Comparison of ENCODE assay signal across 8 cellular contexts in genomic region chr1:200409203-200409760, GRCh38. TPM values are rescaled to one million over a fixed set of nuclear protein-coding genes. Genes with fewer than 3 reads are reported as not detected.
DNase-seq lines count a peak whose midpoint lies in the region; ATAC-seq and TF ChIP-seq lines count a peak whose summit lies in the region.

No MANE protein-coding gene starts in this region.

- peaks cover 8 to 40% (median 29%) of the 10 kb centered on the region in 3 donors for H3K36me3 Mint-ChIP-seq in naive thymus-derived CD8-positive, alpha-beta T cell

- POLR2A ChIA-PET in AG04449 (lab: Yijun Ruan, JAX), result interaction anchor here (1.0 to 2.1 kb wide), 2 partner anchors 8 to 95 kb away, joined by 4 to 5 read pairs; no protein-coding TSS in a partner anchor
- POLR2A ChIA-PET in naive thymus-derived CD8-positive, alpha-beta T cell (lab: Charles Lee), result interaction anchor here (1.0 to 1.5 kb wide), 2 partner anchors 40 to 380 kb away, joined by 3 read pairs; no protein-coding TSS in a partner anchor

- no peaks in the 10 kb centered on the region for H3K27me3 Mint-ChIP-seq in naive thymus-derived CD8-positive, alpha-beta T cell

- no peaks in the 10 kb centered on the region for H3K27me3 ChIP-seq in stomach

- H3K4me1 ChIP-seq in stomach, result peaks cover 12 to 61% (median 49%) of the 10 kb centered on the region in 4 donors

- H3K36me3 ChIP-seq in stomach, result peaks cover 0 to 13% (median 6%) of the 10 kb centered on the region in 4 donors

- H3K9me3 Mint-ChIP-seq in naive thymus-derived CD8-positive, alpha-beta T cell, result peaks cover 0 to 10% (median 0%) of the 10 kb centered on the region in 9 donors

- peak overlapping the region; percentile 92 to 99 (median 96) for H3K27ac Mint-ChIP-seq in naive thymus-derived CD8-positive, alpha-beta T cell

- intact Hi-C loops in stomach (cut with DNase I; ENCODE audit: low total_unique reads), result no loop called here

- ATAC-seq in GM19025 (IDR thresholded peaks at IDR 0.05; ENCODE audit: low read depth, unreplicated experiment) (peak; percentile 17), HG03342 (IDR thresholded peaks at IDR 0.05; ENCODE audit: unreplicated experiment) (peak; percentile 23)
- ATAC-seq in naive thymus-derived CD8-positive, alpha-beta T cell, result peak; percentile 31 to 43

- no peak for TF ChIP-seq POLR2A in stomach (IDR thresholded peaks at IDR 0.05)

- no peaks in the 10 kb centered on the region for H3K9me3 ChIP-seq in stomach

- TF ChIP-seq CTCF in AG04449 (IDR thresholded peaks at IDR 0.05; ENCODE audit: insufficient read depth, low read length, missing control alignments) (no peak), epithelial cell of esophagus (IDR thresholded peaks at IDR 0.05; ENCODE audit: insufficient read depth, low read depth, low read length, missing control alignments) (no peak), stomach (IDR thresholded peaks at IDR 0.05) (no peak)

- H3K4me3 ChIP-seq in AG04449 (ENCODE audit: low read depth, low read length) (peak overlapping the region; percentile 74), epithelial cell of esophagus (ENCODE audit: low read length) (peak overlapping the region; percentile 76), stomach (peak overlapping the region; percentile 78 to 99 (median 92))

- peak overlapping the region; percentile 89 to 99 (median 96) for H3K4me3 Mint-ChIP-seq in naive thymus-derived CD8-positive, alpha-beta T cell

- peaks cover 34 to 58% (median 56%) of the 10 kb centered on the region in 4 donors for H3K4me1 Mint-ChIP-seq in naive thymus-derived CD8-positive, alpha-beta T cell

- H3K27ac ChIP-seq in stomach, result peak overlapping the region; percentile 86 to 94 (median 90)

- TF ChIP-seq EP300 in stomach (IDR thresholded peaks at IDR 0.05), result no peak

- CTCF ChIA-PET in AG04449 (lab: Yijun Ruan, JAX), result interaction anchor here (1.3 kb wide), 1 partner anchor 95 kb away, joined by 4 read pairs; no protein-coding TSS in a partner anchor

- WGBS in stomach, 5 donors, result 1 to 4% (median 2%) methylated on average over 23 to 41 of the region's 41 CpGs

- DNase-seq in AG04449 (ENCODE audit: low read depth, low spot score), result no peak
- peak; percentile 40 for DNase-seq in activated CD4-positive, alpha-beta T cell treated with anti-CD3 and anti-CD28 coated beads, Interleukin-2, amount 50 U/mL, for 1 hour
- no peak for DNase-seq in epithelial cell of esophagus (ENCODE audit: low read depth)
- peak in 7 of 10 donors; percentile 12 to 64 (median 27) for DNase-seq in naive thymus-derived CD8-positive, alpha-beta T cell
- DNase-seq in stomach, result peak; percentile 36
- DNase-seq in GF-D8 (lab: John Stamatoyannopoulos, UW), result no peak

RNA-seq across cellular contexts. Expression of gene ZNF281, which starts 0.6 kb away (rescaled TPM):
- 10 to 100 TPM; 24.7 to 25.9 TPM for total RNA-seq in naive thymus-derived CD8-positive, alpha-beta T cell
- polyA plus RNA-seq in naive thymus-derived CD8-positive, alpha-beta T cell, result 10 to 100 TPM; 27.7 to 38.4 (median 28.5) TPM
- total RNA-seq in stomach, result 10 to 100 TPM in 4 of 5 donors, 1 to 10 TPM in 1; 1.7 to 24.5 (median 18.7) TPM
- 1 to 10 TPM; 1.7 to 2.9 (median 2.3) TPM for polyA plus RNA-seq in stomach

Comparison
In these comparisons a context has a peak if more than half of its experiments do, and no peak if none do; other contexts are left out.
1. DNase-seq: peak in activated CD4-positive, alpha-beta T cell treated with anti-CD3 and anti-CD28 coated beads, Interleukin-2, amount 50 U/mL, for 1 hour (single experiment), naive thymus-derived CD8-positive, alpha-beta T cell (7 of 10) and stomach (single experiment); none in AG04449 (single experiment), epithelial cell of esophagus (single experiment) and GF-D8 (single experiment).
2. Peak in every context shown above with its lines, with median percentiles within 50 percentile points of each other: H3K4me3 ChIP-seq and ATAC-seq.